Comparison of ENCODE assay signal across 21 cellular contexts in genomic region chr14:52329678-52330376, GRCh38. TPM values are rescaled to one million over a fixed set of nuclear protein-coding genes. Genes with fewer than 3 reads are reported as not detected.
A peak's percentile ranks its signal among the peaks of the same experiment; 100 is the strongest.
DNase-seq lines count a peak whose midpoint lies in the region; ATAC-seq lines count a peak whose summit lies in the region.
"Had no signal": no experiment of that assay in that cellular context is flagged by ENCODE, and none has a peak within 500 bp of the region (broad histone marks: within the 10 kb centered on the region; RNA-seq: fewer than 3 reads in every experiment).

No MANE protein-coding gene starts in this region.

- peak overlapping the region; percentile 52 for H3K27ac Mint-ChIP-seq in activated naive CD8-positive, alpha-beta T cell treated with anti-CD3 and anti-CD28 coated beads for 36 hours
- no peak overlapping the region for H3K27ac Mint-ChIP-seq in stimulated activated memory B cell treated with anti-CD40 and anti-IgM and Interleukin-4, amounts not matched to agents 10 μg/mL and 1 μg/mL and 100 μg/mL, for 72 hours
- H3K27ac Mint-ChIP-seq: GM23338 had no signal

- H3K4me3 Mint-ChIP-seq in activated naive CD8-positive, alpha-beta T cell treated with anti-CD3 and anti-CD28 coated beads for 36 hours = no peak overlapping the region
- H3K4me3 Mint-ChIP-seq in stimulated activated memory B cell treated with anti-CD40 and anti-IgM and Interleukin-4, amounts not matched to agents 10 μg/mL and 1 μg/mL and 100 μg/mL, for 72 hours = no peak overlapping the region
- H3K4me3 Mint-ChIP-seq: GM23338 had no signal

- H3K4me1 Mint-ChIP-seq in activated naive CD8-positive, alpha-beta T cell treated with anti-CD3 and anti-CD28 coated beads for 36 hours = peaks cover 48% of the 10 kb centered on the region
- peaks cover 19% of the 10 kb centered on the region for H3K4me1 Mint-ChIP-seq in stimulated activated memory B cell treated with anti-CD40 and anti-IgM and Interleukin-4, amounts not matched to agents 10 μg/mL and 1 μg/mL and 100 μg/mL, for 72 hours

- peak; percentile 21 for ATAC-seq in HG03432 (IDR thresholded peaks at IDR 0.05; ENCODE audit: unreplicated experiment)
- peak; percentile 50 for ATAC-seq in stimulated activated memory B cell treated with anti-CD40 and anti-IgM and Interleukin-4, amounts not matched to agents 10 μg/mL and 1 μg/mL and 100 μg/mL, for 72 hours
- no peak for ATAC-seq in HG03095 (IDR thresholded peaks at IDR 0.05; ENCODE audit: unreplicated experiment)
- ATAC-seq: GM23338, Right ventricle myocardium inferior, upper lobe of right lung had no signal

- DNase-seq in activated CD4-positive, alpha-beta T cell treated with anti-CD3 and anti-CD28 coated beads for 48 hours = peak; percentile 43
- DNase-seq in activated CD4-positive, alpha-beta T cell treated with anti-CD3 and anti-CD28 coated beads for 1 hour = no peak
- DNase-seq in activated naive CD8-positive, alpha-beta T cell treated with anti-CD3 and anti-CD28 coated beads for 36 hours = no peak
- DNase-seq in DMS79 (lab: John Stamatoyannopoulos, UW) = no peak
- DNase-seq in NCI-H1092 treated with DMSO at 0.1 percent for 48 hours (lab: John Stamatoyannopoulos, UW) = no peak
- DNase-seq: 8988T; activated gamma-delta T cell; AML-193; Caco-2; head of caudate nucleus; KBM-7; NCI-H1694; NCI-H69; stimulated activated CD4-positive, alpha-beta T cell treated with anti-CD3 and anti-CD28 coated beads, Interleukin-2, amount 100 ng/mL, for 24 hours; T-helper 1 cell; upper lobe of right lung had no signal

- peaks cover 10% of the 10 kb centered on the region for H3K9me3 Mint-ChIP-seq in activated naive CD8-positive, alpha-beta T cell treated with anti-CD3 and anti-CD28 coated beads for 36 hours
- H3K9me3 Mint-ChIP-seq in stimulated activated memory B cell treated with anti-CD40 and anti-IgM and Interleukin-4, amounts not matched to agents 10 μg/mL and 1 μg/mL and 100 μg/mL, for 72 hours = no peaks in the 10 kb centered on the region

- no peaks in the 10 kb centered on the region for H3K27me3 Mint-ChIP-seq in activated naive CD8-positive, alpha-beta T cell treated with anti-CD3 and anti-CD28 coated beads for 36 hours
- H3K27me3 Mint-ChIP-seq in stimulated activated memory B cell treated with anti-CD40 and anti-IgM and Interleukin-4, amounts not matched to agents 10 μg/mL and 1 μg/mL and 100 μg/mL, for 72 hours = peaks cover 33% of the 10 kb centered on the region

- peaks cover 54% of the 10 kb centered on the region for H3K36me3 Mint-ChIP-seq in activated naive CD8-positive, alpha-beta T cell treated with anti-CD3 and anti-CD28 coated beads for 36 hours
- H3K36me3 Mint-ChIP-seq in stimulated activated memory B cell treated with anti-CD40 and anti-IgM and Interleukin-4, amounts not matched to agents 10 μg/mL and 1 μg/mL and 100 μg/mL, for 72 hours = no peaks in the 10 kb centered on the region

RNA-seq across cellular contexts. Expression of gene PTGER2, which starts 15.7 kb away (rescaled TPM):
- 10 to 100 TPM; 20.8 to 23.3 TPM for total RNA-seq in activated naive CD8-positive, alpha-beta T cell treated with anti-CD3 and anti-CD28 coated beads for 36 hours
